In genomic region chr5:176237971-176238644, GRCh38 we compare ENCODE assay signal across 8 cellular contexts. TPM values are rescaled to one million over a fixed set of nuclear protein-coding genes. Genes with fewer than 3 reads are reported as not detected.
DNase-seq lines count a peak whose midpoint lies in the region; ATAC-seq and TF ChIP-seq lines count a peak whose summit lies in the region.
"Not testable (repeated sequence)": the region's sequence is repeated elsewhere in the genome, so short reads cannot be mapped to it uniquely, and the experiment has no call there.

TSS of gene SIMC1 (plus strand) at chr5:176238424. CDS start at chr5:176238509, 85 bp downstream.

- not testable (repeated sequence) for H3K4me1 ChIP-seq in Peyer's patch

- ATAC-seq in GM19467 (IDR thresholded peaks at IDR 0.05; ENCODE audit: unreplicated experiment) (peak; percentile 42), HG03196 (IDR thresholded peaks at IDR 0.05; ENCODE audit: unreplicated experiment) (peak; percentile 60)

- DNase-seq in COLO668 (lab: John Stamatoyannopoulos, UW; ENCODE audit: unreplicated experiment), result peak; percentile 41
- peak; percentile 44 to 77 (median 63) for DNase-seq in Peyer's patch
- DNase-seq in activated T-cell treated with anti-CD3 and anti-CD28 coated beads, Interleukin-2, amount 50 U/mL, for 48 hours, result peak; percentile 50 to 73
- not testable (repeated sequence) for DNase-seq in epithelial cell of proximal tubule (ENCODE audit: low read depth)
- DNase-seq in mucosa of gallbladder (ENCODE audit: low spot score), result peak; percentile 17
- DNase-seq in stimulated activated CD8-positive, alpha-beta memory T cell treated with anti-CD3 and anti-CD28 coated beads, Interleukin-15, amount 100 ng/mL, for 1 hour (ENCODE audit: low read depth), result peak; percentile 9

- H3K27me3 ChIP-seq in Peyer's patch, result not testable (repeated sequence)

- not testable (repeated sequence) for H3K9me3 ChIP-seq in Peyer's patch

- not testable (repeated sequence) for H3K36me3 ChIP-seq in Peyer's patch

- H3K4me3 ChIP-seq in Peyer's patch (peak within 1 kb of the TSS; percentile 49 to 63 (median 58)), epithelial cell of proximal tubule (ENCODE audit: low read depth, low read length) (peak within 1 kb of the TSS; percentile 41)

- peak within 1 kb of the TSS; percentile 59 to 77 (median 64) for H3K27ac ChIP-seq in Peyer's patch

- not testable (repeated sequence) for TF ChIP-seq CTCF in Peyer's patch (IDR thresholded peaks at IDR 0.05); epithelial cell of proximal tubule (conservative IDR thresholded peaks at IDR 0.05; ENCODE audit: low read depth, low read length)

- not testable (repeated sequence) for TF ChIP-seq POLR2A in Peyer's patch (IDR thresholded peaks at IDR 0.05)

RNA-seq across cellular contexts. Expression of gene SIMC1, which starts in this region (rescaled TPM):
- total RNA-seq in Peyer's patch (10 to 100 TPM; 28.0 to 84.2 (median 41.2) TPM), epithelial cell of proximal tubule (10.5 and 12.2 TPM in 2 replicates), mucosa of gallbladder (23.3 TPM)
